In the genomic region with DNA sequence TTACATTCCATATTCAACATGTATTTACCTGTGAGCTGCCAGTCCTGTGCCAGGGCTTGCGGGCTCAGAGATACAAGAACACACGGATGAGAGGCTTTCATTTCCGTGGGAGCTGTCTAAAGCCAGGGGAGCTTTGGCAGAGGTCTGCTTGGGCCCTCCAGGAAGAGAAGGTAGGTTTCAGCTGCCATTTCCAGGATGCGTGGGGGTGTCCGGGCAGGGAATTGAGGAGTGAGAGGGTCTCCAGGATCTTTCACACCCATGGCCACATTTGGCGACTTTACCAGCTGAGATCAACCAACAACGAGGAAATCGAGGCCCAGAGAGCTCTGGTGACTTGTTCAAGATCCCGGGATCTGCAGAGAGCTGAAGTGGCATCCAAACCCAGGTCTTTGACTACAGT, we compare ENCODE assay signal across 17 cellular contexts.
DNase-seq lines count a peak whose midpoint lies in the region; ATAC-seq and TF ChIP-seq lines count a peak whose summit lies in the region.
"Had no signal": no experiment of that assay in that cellular context is flagged by ENCODE, and none has a peak within 500 bp of the region (broad histone marks: within the 10 kb centered on the region; RNA-seq: fewer than 3 reads in every experiment).

No MANE protein-coding gene starts in this region.

- H3K9me3 Mint-ChIP-seq in nephron progenitor cell = peaks cover 18% of the 10 kb centered on the region

- ATAC-seq in GM18870 (IDR thresholded peaks at IDR 0.05; ENCODE audit: unreplicated experiment) = no peak

- H3K4me3 Mint-ChIP-seq in nephron progenitor cell = no peak overlapping the region
- H3K4me3 Mint-ChIP-seq: CD14-positive monocyte; CD4-positive, alpha-beta T cell; CD8-positive, alpha-beta memory T cell had no signal

- H3K27me3 Mint-ChIP-seq in nephron progenitor cell (ENCODE audit: low read depth, poor library complexity) = peaks cover 4% of the 10 kb centered on the region

- no peaks in the 10 kb centered on the region for H3K36me3 Mint-ChIP-seq in nephron progenitor cell (ENCODE audit: low read depth)
- H3K36me3 Mint-ChIP-seq: CD14-positive monocyte had no signal

- DNase-seq in activated CD8-positive, alpha-beta memory T cell treated with anti-CD3 and anti-CD28 coated beads, Interleukin-2, amount 50 U/mL, for 48 hours = peak; percentile 8
- no peak for DNase-seq in activated CD8-positive, alpha-beta memory T cell treated with anti-CD3 and anti-CD28 coated beads for 24 hours
- DNase-seq in islet precursor cell (peak; percentile 41), nephron progenitor cell (no peak), AG20443 (ENCODE audit: low spot score) (no peak), DMS 273 (lab: John Stamatoyannopoulos, UW; ENCODE audit: unreplicated experiment) (no peak)
- DNase-seq: AML-193; BE2C; CD4-positive, alpha-beta T cell; CD8-positive, alpha-beta memory T cell; DMS153; DND-41; GM23248; H7; HCEC 1CT had no signal

- peaks cover 10% of the 10 kb centered on the region for H3K4me1 Mint-ChIP-seq in nephron progenitor cell
- H3K4me1 Mint-ChIP-seq: CD14-positive monocyte had no signal

- no peak for TF ChIP-seq CTCF in nephron progenitor cell (IDR thresholded peaks at IDR 0.05)

- peak overlapping the region; percentile 34 for H3K27ac Mint-ChIP-seq in nephron progenitor cell
- H3K27ac Mint-ChIP-seq: CD14-positive monocyte; CD4-positive, alpha-beta T cell; CD8-positive, alpha-beta memory T cell had no signal

Comparison
In these comparisons a context has a peak if more than half of its experiments do, and no peak if none do; other contexts are left out.
1. DNase-seq: peak in activated CD8-positive, alpha-beta memory T cell treated with anti-CD3 and anti-CD28 coated beads, Interleukin-2, amount 50 U/mL, for 48 hours (single experiment) and islet precursor cell (single experiment); none in activated CD8-positive, alpha-beta memory T cell treated with anti-CD3 and anti-CD28 coated beads for 24 hours (single experiment), nephron progenitor cell (single experiment), AG20443 (single experiment) and DMS 273 (single experiment).